1 cellular context compared by ENCODE assay signal in genomic region chr10:5413012-5413938, GRCh38.
TF ChIP-seq lines count a peak whose summit lies in the region.

No MANE protein-coding gene starts in this region.

TF ChIP-seq in HepG2, 621 proteins besides CTCF, POLR2A, EP300 and RAD21:
- TF ChIP-seq ZNF629 (CRISPR knock-in tag; conservative IDR thresholded peaks at IDR 0.05) = peak; percentile 31; the same call in 1 of the 2 replicates
- no peak for TF ChIP-seq HNF1A (IDR thresholded peaks at IDR 0.05; ENCODE audit: low read depth)
- no peak for TF ChIP-seq HNF1A (CRISPR knock-in tag; IDR thresholded peaks at IDR 0.05; ENCODE audit: borderline replicate concordance)
TF ChIP-seq in HepG2: peak in this region for 1.
